23 cellular contexts compared by ENCODE assay signal in the genomic region with DNA sequence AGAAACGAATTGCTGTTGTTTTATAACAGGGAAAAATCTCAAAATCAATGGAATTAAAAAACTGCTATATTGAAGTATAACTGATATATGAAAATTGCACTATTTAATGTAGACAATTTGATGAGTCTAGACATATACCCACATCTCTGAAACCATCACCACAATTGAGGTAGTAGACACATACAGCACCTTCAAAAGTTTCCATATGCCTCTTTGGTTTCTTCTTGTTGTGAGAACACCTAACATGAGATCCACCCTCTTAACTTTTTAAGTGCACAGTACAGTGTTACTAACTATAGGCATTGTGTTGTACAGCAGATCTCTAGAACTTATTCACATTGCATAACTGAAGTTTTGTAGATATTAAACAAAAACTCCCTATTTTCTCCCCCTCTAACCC.
"Had no signal": no experiment of that assay in that cellular context is flagged by ENCODE, and none has a peak within 500 bp of the region (broad histone marks: within the 10 kb centered on the region; RNA-seq: fewer than 3 reads in every experiment).

No MANE protein-coding gene starts in this region.

- H3K27me3 ChIP-seq: ascending aorta, brain microvascular endothelial cell, foreskin keratinocyte, transverse colon had no signal

- ATAC-seq: activated CD4-positive, CD25-positive, alpha-beta regulatory T cell treated with anti-CD3 and anti-CD28 coated beads, Interleukin-2, amount 50 U/mL, for 24 hours; foreskin keratinocyte; left lobe of liver; lower lobe of right lung; naive thymus-derived CD4-positive, alpha-beta T cell; T-cell had no signal

- H3K4me3 ChIP-seq: adrenal gland, ascending aorta, lower lobe of right lung, prostate gland, stomach, transverse colon had no signal

- H3K4me1 ChIP-seq: adrenal gland, ascending aorta, lower lobe of right lung, prostate gland had no signal

- H3K9me3 ChIP-seq: adrenal gland, ascending aorta, lower lobe of right lung, prostate gland, stomach, transverse colon had no signal

- H3K27ac ChIP-seq: adrenal gland, ascending aorta, brain microvascular endothelial cell, foreskin keratinocyte, lower lobe of right lung, prostate gland, stomach, transverse colon, VCaP had no signal

- H3K36me3 ChIP-seq: adrenal gland, ascending aorta, brain microvascular endothelial cell, lower lobe of right lung, prostate gland, stomach, transverse colon had no signal

- DNase-seq: activated CD4-positive, alpha-beta T cell treated with anti-CD3 and anti-CD28 coated beads, Interleukin-2, amount 50 U/mL, for 1 hour; activated CD8-positive, alpha-beta memory T cell treated with anti-CD3 and anti-CD28 coated beads for 24 hours; activated CD8-positive, alpha-beta memory T cell treated with anti-CD3 and anti-CD28 coated beads, Interleukin-2, amount 50 U/mL, for 4 hours; activated gamma-delta T cell treated with Interleukin-2 at 50 U/mL for 16 hours; adrenal gland; brain microvascular endothelial cell; caudate nucleus; dermis blood vessel endothelial cell; effector CD8-positive, alpha-beta T cell; erythroblast; foreskin keratinocyte; lower lobe of right lung; mesendoderm; naive thymus-derived CD4-positive, alpha-beta T cell; stimulated activated CD4-positive, alpha-beta T cell treated with anti-CD3 and anti-CD28 coated beads, Interleukin-4, amount 100 ng/mL, for 24 hours; stomach; T-cell; transverse colon had no signal
